22 cellular contexts compared by ENCODE assay signal in genomic region chr9:69835412-69836080, GRCh38. TPM values are rescaled to one million over a fixed set of nuclear protein-coding genes. Genes with fewer than 3 reads are reported as not detected.
"Had no signal": no experiment of that assay in that cellular context is flagged by ENCODE, and none has a peak within 500 bp of the region (broad histone marks: within the 10 kb centered on the region; RNA-seq: fewer than 3 reads in every experiment).

No MANE protein-coding gene starts in this region.

- FAIRE-seq: bronchial epithelial cell, endometrium had no signal

- H3K9me3 ChIP-seq: lower lobe of right lung, sigmoid colon, tibial artery had no signal

- H3K4me1 ChIP-seq: lower lobe of right lung, sigmoid colon, tibial artery had no signal

- H3K36me3 Mint-ChIP-seq: stimulated activated effector memory CD8-positive, alpha-beta T cell treated with anti-CD3 and anti-CD28 coated beads, Interleukin-12 subunit alpha, Interleukin-12 subunit beta, amount 100 ng/mL, for 72 hours had no signal

- H3K4me3 Mint-ChIP-seq: activated T-helper 17 cell treated with anti-CD3 and anti-CD28 coated beads, Interleukin-2, amount 50 U/mL, for 72 hours; nephron; stimulated activated effector memory CD8-positive, alpha-beta T cell treated with anti-CD3 and anti-CD28 coated beads, Interleukin-12 subunit alpha, Interleukin-12 subunit beta, amount 100 ng/mL, for 72 hours; T-helper 17 cell had no signal

- H3K4me1 Mint-ChIP-seq: nephron; stimulated activated effector memory CD8-positive, alpha-beta T cell treated with anti-CD3 and anti-CD28 coated beads, Interleukin-12 subunit alpha, Interleukin-12 subunit beta, amount 100 ng/mL, for 72 hours had no signal

- H3K4me3 ChIP-seq: lower lobe of right lung, sigmoid colon, tibial artery had no signal

- H3K36me3 ChIP-seq: lower lobe of right lung, sigmoid colon, tibial artery had no signal

- H3K27ac Mint-ChIP-seq: activated T-helper 17 cell treated with anti-CD3 and anti-CD28 coated beads, Interleukin-2, amount 50 U/mL, for 72 hours; nephron; stimulated activated effector memory CD8-positive, alpha-beta T cell treated with anti-CD3 and anti-CD28 coated beads, Interleukin-12 subunit alpha, Interleukin-12 subunit beta, amount 100 ng/mL, for 72 hours; T-helper 17 cell had no signal

- H3K9me3 Mint-ChIP-seq: activated T-helper 17 cell treated with anti-CD3 and anti-CD28 coated beads, Interleukin-2, amount 50 U/mL, for 72 hours; stimulated activated effector memory CD8-positive, alpha-beta T cell treated with anti-CD3 and anti-CD28 coated beads, Interleukin-12 subunit alpha, Interleukin-12 subunit beta, amount 100 ng/mL, for 72 hours had no signal

- DNase-seq: activated CD4-positive, CD25-positive, alpha-beta regulatory T cell treated with anti-CD3 and anti-CD28 coated beads, Interleukin-2, amount 50 U/mL, for 72 hours; activated naive CD4-positive, alpha-beta T cell treated with Interleukin-2 at 50 U/mL for 16 hours; cerebellar nuclear complex; cortex of kidney; erythroblast; foreskin melanocyte; hypothalamus; islet precursor cell; lower lobe of right lung; nucleus accumbens; sigmoid colon; stimulated activated CD4-positive, alpha-beta T cell treated with anti-CD3 and anti-CD28 coated beads, Interleukin-4, amount 100 ng/mL, for 24 hours; T-helper 17 cell; tibial artery had no signal

- H3K27me3 ChIP-seq: sigmoid colon, tibial artery had no signal

- ATAC-seq: lower lobe of right lung; SK-N-SH treated with all-trans-retinoic acid at 6 μM for 48 hours; stimulated activated effector memory CD8-positive, alpha-beta T cell treated with anti-CD3 and anti-CD28 coated beads, Interleukin-12 subunit alpha, Interleukin-12 subunit beta, amount 100 ng/mL, for 72 hours had no signal

- H3K27me3 Mint-ChIP-seq: activated T-helper 17 cell treated with anti-CD3 and anti-CD28 coated beads, Interleukin-2, amount 50 U/mL, for 72 hours; T-helper 17 cell had no signal

RNA-seq across cellular contexts. Expression of gene CFAP95, which starts 14.9 kb away (rescaled TPM):
- total RNA-seq: activated T-helper 17 cell treated with anti-CD3 and anti-CD28 coated beads, Interleukin-2, amount 50 U/mL, for 72 hours; bronchial epithelial cell; mesenteric fat pad; sigmoid colon; T-helper 17 cell; urinary bladder had no signal
